In genomic region chr20:48171626-48172025, GRCh38 we compare ENCODE assay signal across 26 cellular contexts.
"Had no signal": no experiment of that assay in that cellular context is flagged by ENCODE, and none has a peak within 500 bp of the region (broad histone marks: within the 10 kb centered on the region; RNA-seq: fewer than 3 reads in every experiment).

No MANE protein-coding gene starts in this region.

- H3K9me3 Mint-ChIP-seq: activated CD4-positive, alpha-beta memory T cell treated with anti-CD3 and anti-CD28 coated beads for 36 hours; activated CD4-positive, alpha-beta T cell treated with anti-CD3 and anti-CD28 coated beads, Interleukin-2, amount 10 ng/mL, durations not matched to agents 24 days and 14 days; activated naive CD4-positive, alpha-beta T cell treated with anti-CD3 and anti-CD28 coated beads, Interleukin-2, amount 50 U/mL, for 72 hours; activated T-cell treated with anti-CD3 and anti-CD28 coated beads, Interleukin-2, amount 50 U/mL, for 4 hours had no signal

- H3K4me3 Mint-ChIP-seq: activated B cell treated with CpG ODN at 0.5 μM for 24 hours; activated CD4-positive, alpha-beta memory T cell treated with anti-CD3 and anti-CD28 coated beads for 36 hours; activated CD4-positive, alpha-beta T cell treated with anti-CD3 and anti-CD28 coated beads, Interleukin-2, amount 10 ng/mL, durations not matched to agents 24 days and 14 days; activated T-cell treated with anti-CD3 and anti-CD28 coated beads, Interleukin-2, amount 50 U/mL, for 4 hours; T-helper 17 cell had no signal

- DNase-seq: activated B cell treated with CpG ODN at 0.5 μM for 24 hours; activated CD4-positive, alpha-beta memory T cell treated with anti-CD3 and anti-CD28 coated beads for 36 hours; activated CD4-positive, alpha-beta T cell treated with anti-CD3 and anti-CD28 coated beads for 1 hour; activated CD4-positive, alpha-beta T cell treated with anti-CD3 and anti-CD28 coated beads, Interleukin-2, amount 10 ng/mL, durations not matched to agents 24 days and 14 days; activated CD8-positive, alpha-beta memory T cell treated with anti-CD3 and anti-CD28 coated beads for 24 hours; activated effector memory CD4-positive, alpha-beta T cell treated with anti-CD3 and anti-CD28 coated beads, Interleukin-2, amount 50 U/mL, for 16 hours; activated naive CD4-positive, alpha-beta T cell treated with Interleukin-2 at 50 U/mL for 16 hours; activated T-cell treated with anti-CD3 and anti-CD28 coated beads, Interleukin-2, amount 50 U/mL, for 4 hours; amygdala; brain microvascular endothelial cell; Karpas-422; MM.1S; NCI-H1105 treated with DMSO at 0.1 percent for 48 hours; NCI-H1436 treated with DMSO at 0.1 percent for 48 hours; NCI-H187; NCI-H2081; NCI-H510A treated with DMSO at 0.1 percent for 48 hours; NCI-H748 treated with DMSO at 0.1 percent for 48 hours; NK-92 treated with Interleukin-12 subunit alpha and Interleukin-12 subunit beta, amount 100 ng/mL, for 24 hours; SHP77 treated with DMSO at 0.1 percent for 48 hours; T-helper 17 cell; T-helper 9 cell had no signal

- H3K27me3 ChIP-seq: cardiac muscle cell, Peyer's patch had no signal

- H3K4me1 ChIP-seq: Peyer's patch had no signal

- H3K27ac ChIP-seq: brain microvascular endothelial cell, cardiac muscle cell, Peyer's patch had no signal

- H3K36me3 ChIP-seq: brain microvascular endothelial cell, cardiac muscle cell, Peyer's patch had no signal

- H3K27ac Mint-ChIP-seq: activated B cell treated with CpG ODN at 0.5 μM for 24 hours; activated CD4-positive, alpha-beta memory T cell treated with anti-CD3 and anti-CD28 coated beads for 36 hours; activated CD4-positive, alpha-beta T cell treated with anti-CD3 and anti-CD28 coated beads, Interleukin-2, amount 10 ng/mL, durations not matched to agents 24 days and 14 days; activated naive CD4-positive, alpha-beta T cell treated with anti-CD3 and anti-CD28 coated beads, Interleukin-2, amount 50 U/mL, for 72 hours; T-helper 17 cell had no signal

- H3K36me3 Mint-ChIP-seq: activated CD4-positive, alpha-beta memory T cell treated with anti-CD3 and anti-CD28 coated beads for 36 hours; activated naive CD4-positive, alpha-beta T cell treated with anti-CD3 and anti-CD28 coated beads, Interleukin-2, amount 50 U/mL, for 72 hours had no signal

- ATAC-seq: activated naive CD4-positive, alpha-beta T cell treated with anti-CD3 and anti-CD28 coated beads, Interleukin-2, amount 50 U/mL, for 72 hours; activated T-cell treated with anti-CD3 and anti-CD28 coated beads, Interleukin-2, amount 50 U/mL, for 4 hours; K562; T-helper 17 cell had no signal

- H3K4me3 ChIP-seq: cardiac muscle cell, K562, Peyer's patch had no signal

- H3K4me1 Mint-ChIP-seq: activated B cell treated with CpG ODN at 0.5 μM for 24 hours; activated CD4-positive, alpha-beta T cell treated with anti-CD3 and anti-CD28 coated beads, Interleukin-2, amount 10 ng/mL, durations not matched to agents 24 days and 14 days; T-helper 17 cell had no signal
